Comparison of ENCODE assay signal across 8 cellular contexts in the genomic region with DNA sequence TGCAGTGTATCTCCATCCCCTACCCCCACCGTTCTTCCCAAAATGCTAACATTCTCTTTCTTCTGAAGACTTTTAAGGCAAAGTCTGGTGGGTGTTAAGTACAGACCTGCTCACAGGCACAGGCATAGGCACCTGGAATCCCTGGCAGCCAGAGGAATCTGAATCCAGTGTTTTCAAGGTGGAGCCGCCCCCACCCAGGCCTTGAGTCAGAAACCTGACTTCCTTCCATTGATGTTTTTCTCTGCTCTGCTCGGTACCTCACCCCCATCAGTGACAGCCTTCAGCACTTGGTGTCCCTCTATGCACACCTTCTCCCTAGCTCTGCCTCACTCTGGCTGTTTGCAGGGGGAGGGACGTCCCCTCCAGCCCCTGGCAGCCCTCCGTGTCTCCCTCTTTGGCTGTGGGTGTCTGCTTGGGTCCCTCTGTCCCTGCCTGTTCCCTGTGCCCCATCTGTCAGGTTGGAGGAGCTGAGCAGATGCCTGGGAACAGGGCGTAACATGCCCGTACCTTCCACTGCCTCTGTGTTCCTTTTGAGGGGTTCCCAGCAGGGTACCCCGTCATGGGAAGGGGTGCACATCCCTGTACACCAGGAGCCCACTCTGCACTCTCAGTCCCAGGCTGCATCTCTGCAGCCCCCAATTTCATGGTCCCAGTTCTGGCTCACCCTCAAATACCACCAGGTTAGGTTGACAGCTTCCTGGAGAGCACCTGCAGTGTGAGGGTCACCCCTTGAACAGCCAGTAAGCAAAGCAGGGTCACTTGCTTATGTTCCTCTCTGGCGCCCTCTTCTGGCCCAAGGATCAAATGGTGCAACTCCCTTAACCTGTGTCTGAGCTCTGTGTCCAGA. TPM values are rescaled to one million over a fixed set of nuclear protein-coding genes. Genes with fewer than 3 reads are reported as not detected.
DNase-seq lines count a peak whose midpoint lies in the region; ATAC-seq, FAIRE-seq and TF ChIP-seq lines count a peak whose summit lies in the region.

No MANE protein-coding gene starts in this region.

- H3K4me1 ChIP-seq in astrocyte (ENCODE audit: insufficient read depth, low read length) (peaks cover 11% of the 10 kb centered on the region), hepatocyte (ENCODE audit: insufficient read depth) (no peaks in the 10 kb centered on the region), spleen (peaks cover 0 to 62% (median 12%) of the 10 kb centered on the region in 6 donors)

- H3K79me2 ChIP-seq in astrocyte (ENCODE audit: insufficient read depth, low read length) (peaks cover 32% of the 10 kb centered on the region), hepatocyte (no peaks in the 10 kb centered on the region)

- H3K27me3 Mint-ChIP-seq in astrocyte (ENCODE audit: low read depth, unreplicated experiment), result no peaks in the 10 kb centered on the region

- H3K4me3 Mint-ChIP-seq in astrocyte (ENCODE audit: unreplicated experiment), result no peak overlapping the region

- peak; percentile 67 for DNase-seq in ACHN
- DNase-seq in GM18507 (ENCODE audit: extremely low spot score, insufficient read length, low read depth), result peak; percentile 44
- peak; percentile 26 for DNase-seq in NCI-H146 treated with DMSO at 0.1 percent for 48 hours (lab: John Stamatoyannopoulos, UW; ENCODE audit: unreplicated experiment)
- DNase-seq in T1000 (lab: John Stamatoyannopoulos, UW), result peak; percentile 66
- DNase-seq in astrocyte (ENCODE audit: low read depth), result peak; percentile 34
- peak; percentile 89 for DNase-seq in hepatocyte (ENCODE audit: low spot score)
- DNase-seq in spleen, result peak; percentile 89

- no peak overlapping the region for H3K9ac ChIP-seq in astrocyte (ENCODE audit: low read length)

- no peaks in the 10 kb centered on the region for H3K9me2 ChIP-seq in hepatocyte (replicated peaks; ENCODE audit: insufficient read depth)

- H2AFZ ChIP-seq in astrocyte (ENCODE audit: low read depth, low read length) (no peak overlapping the region), hepatocyte (no peak overlapping the region)

- H3K27ac ChIP-seq in astrocyte (ENCODE audit: low read depth, low read length) (no peak overlapping the region), hepatocyte (no peak overlapping the region), spleen (no peak overlapping the region)

- H4K20me1 ChIP-seq in astrocyte (ENCODE audit: insufficient read depth, low read length) (peaks cover 86% of the 10 kb centered on the region), hepatocyte (ENCODE audit: insufficient read depth, poor library complexity, severe bottlenecking) (no peaks in the 10 kb centered on the region)

- WGBS in hepatocyte (ENCODE audit: low lambda C conversion rate, missing lambda C conversion rate), result 85% methylated on average over 9 of the region's 9 CpGs
- WGBS in spleen, 5 donors, result 77 to 82% (median 77%) methylated on average over 9 of the region's 9 CpGs

- in situ Hi-C loops in ACHN (cut with HindIII; ENCODE audit: low pct_ligation_motif_present, low pct_unique_long_range_greater_than_20kb, low sequenced_read_pairs), result no loop called here

- peak; percentile 82 for TF ChIP-seq CTCF in astrocyte (IDR thresholded peaks at IDR 0.05; ENCODE audit: insufficient read depth, low read depth, low read length)
- peak; percentile 69 for TF ChIP-seq CTCF in hepatocyte (IDR thresholded peaks at IDR 0.05; ENCODE audit: poor library complexity)
- peak; percentile 55 to 92 (median 79) for TF ChIP-seq CTCF in spleen (IDR thresholded peaks at IDR 0.05 in 8 of 11, conservative IDR thresholded peaks at IDR 0.05 in 3 of 11)

- H3K27me3 ChIP-seq in astrocyte (ENCODE audit: insufficient read depth, low read length) (no peaks in the 10 kb centered on the region), hepatocyte (no peaks in the 10 kb centered on the region), spleen (replicated peaks in 1 of 7) (no peaks in the 10 kb centered on the region)

- peaks cover 10% of the 10 kb centered on the region for H3K36me3 Mint-ChIP-seq in astrocyte (ENCODE audit: low read depth, unreplicated experiment)

- TF ChIP-seq POLR2A in spleen (IDR thresholded peaks at IDR 0.05), result no peak

- peak; percentile 81 for FAIRE-seq in GM18507 (lab: Jason Lieb, UNC)
- FAIRE-seq in astrocyte (lab: Jason Lieb, UNC), result no peak

- H3K9me3 ChIP-seq in astrocyte (ENCODE audit: insufficient read depth, low read depth, low read length) (no peaks in the 10 kb centered on the region), hepatocyte (ENCODE audit: low read depth) (no peaks in the 10 kb centered on the region), spleen (no peaks in the 10 kb centered on the region)

- H3K9me3 Mint-ChIP-seq in astrocyte (ENCODE audit: unreplicated experiment), result no peaks in the 10 kb centered on the region

- intact Hi-C loops in spleen (cut with DNase I; ENCODE audit: low total_unique reads), result loop anchor here (5.0 kb wide), 1 partner anchor 112 kb away; no protein-coding TSS in a partner anchor

- no peak overlapping the region for H3K27ac Mint-ChIP-seq in astrocyte (ENCODE audit: unreplicated experiment)

- H3K4me1 Mint-ChIP-seq in astrocyte (ENCODE audit: low read depth, unreplicated experiment), result peaks cover 16% of the 10 kb centered on the region

- H3K4me3 ChIP-seq in astrocyte (ENCODE audit: insufficient read depth, low read depth, low read length), result no peak overlapping the region
- H3K4me3 ChIP-seq in hepatocyte, result no peak overlapping the region
- H3K4me3 ChIP-seq in spleen, result no peak overlapping the region

- ATAC-seq in HG03045 (IDR thresholded peaks at IDR 0.05; ENCODE audit: unreplicated experiment), result no peak

- no peak overlapping the region for H3K4me2 ChIP-seq in astrocyte (ENCODE audit: low read length)
- H3K4me2 ChIP-seq in hepatocyte, result no peak overlapping the region

- H3K36me3 ChIP-seq in astrocyte (ENCODE audit: insufficient read depth, low read length) (peaks cover 8% of the 10 kb centered on the region), hepatocyte (replicated peaks; ENCODE audit: insufficient read depth, low read depth) (no peaks in the 10 kb centered on the region), spleen (peaks cover 0 to 68% (median 7%) of the 10 kb centered on the region in 6 donors)

RNA-seq across cellular contexts. Expression of gene NCDN, which starts 6.7 kb away (rescaled TPM):
- total RNA-seq in astrocyte, result 40.3 and 42.1 TPM in 2 replicates
- 11.4 and 19.6 TPM in 2 replicates for total RNA-seq in hepatocyte
- 25.7 and 28.5 TPM in 2 replicates for polyA plus RNA-seq in hepatocyte
- 10 to 100 TPM; 13.5 to 19.1 (median 17.4) TPM for total RNA-seq in spleen
- polyA plus RNA-seq in spleen, result 1 to 10 TPM; 4.2 to 9.3 (median 5.0) TPM

RNA-seq across cellular contexts. Expression of gene KIAA0319L, which starts 7.1 kb away (rescaled TPM):
- 42.5 and 43.5 TPM in 2 replicates for total RNA-seq in astrocyte
- 77.7 and 82.3 TPM in 2 replicates for total RNA-seq in hepatocyte
- polyA plus RNA-seq in hepatocyte, result 41.5 and 56.3 TPM in 2 replicates
- total RNA-seq in spleen, result 100 to 1,000 TPM in 1 of 7 donors, 10 to 100 TPM in 6; 52.2 to 103 (median 68.9) TPM
- 10 to 100 TPM; 10.5 to 18.5 (median 14.9) TPM for polyA plus RNA-seq in spleen

RNA-seq across cellular contexts. Expression of gene TFAP2E, which starts 8.9 kb away (rescaled TPM):
- total RNA-seq in astrocyte, result 0.41 and 0.48 TPM in 2 replicates
- total RNA-seq in hepatocyte, result not detected in 2 replicates
- polyA plus RNA-seq in hepatocyte, result 0.81 TPM in 1 of 2 replicates, not detected in the other
- 1 to 10 TPM in 4 of 7 donors, under 1 TPM in 1, not detected in 2; 0.60 to 2.9 (median 1.7) TPM for total RNA-seq in spleen
- polyA plus RNA-seq in spleen, result 1 to 10 TPM; 1.6 to 4.4 (median 3.4) TPM

Comparison
In these comparisons a context has a peak if more than half of its experiments do, and no peak if none do; other contexts are left out.
1. DNase-seq: peak in every context shown above with its lines; median percentile 89 in hepatocyte; 89 in spleen; 67 in ACHN; 66 in T1000; 44 in GM18507; 34 in astrocyte; 26 in NCI-H146 treated with DMSO at 0.1 percent for 48 hours.